In genomic region chr10:57333880-57334279, GRCh38 we compare ENCODE assay signal across 21 cellular contexts.
A peak's percentile ranks its signal among the peaks of the same experiment; 100 is the strongest.
DNase-seq lines count a peak whose midpoint lies in the region; ATAC-seq and TF ChIP-seq lines count a peak whose summit lies in the region.
"Had no signal": no experiment of that assay in that cellular context is flagged by ENCODE, and none has a peak within 500 bp of the region (broad histone marks: within the 10 kb centered on the region; RNA-seq: fewer than 3 reads in every experiment).

No MANE protein-coding gene starts in this region.

- no peak overlapping the region for H3K27ac ChIP-seq in GM23248
- H3K27ac ChIP-seq in KMS-11: no peak overlapping the region
- no peak overlapping the region for H3K27ac ChIP-seq in PC-9
- H3K27ac ChIP-seq in psoas muscle: no peak overlapping the region
- H3K27ac ChIP-seq in esophagus squamous epithelium: no peak overlapping the region
- H3K27ac ChIP-seq: RWPE1 had no signal

- intact Hi-C loops in PC-9 (cut with micrococcal nuclease; ENCODE audit: unreplicated experiment) (loop anchor here (10.0 kb wide), 2 partner anchors 511 to 961 kb away; no protein-coding TSS in a partner anchor), psoas muscle (cut with DNase I) (loop anchor here in 1 of 2 donors (10.0 kb wide), 1 partner anchor 821 kb away; no protein-coding TSS in a partner anchor), esophagus squamous epithelium (cut with DNase I) (no loop called here)

- no peak overlapping the region for H3K4me3 ChIP-seq in GM23248
- H3K4me3 ChIP-seq in KMS-11 (IDR thresholded peaks at IDR 0.05; ENCODE audit: insufficient read depth, low read depth, low read length): no peak overlapping the region
- H3K4me3 ChIP-seq in PC-9: no peak overlapping the region
- H3K4me3 ChIP-seq in psoas muscle: no peak overlapping the region
- H3K4me3 ChIP-seq in esophagus squamous epithelium: no peak overlapping the region
- H3K4me3 ChIP-seq: K562 had no signal

- H3F3A ChIP-seq in GM23248 (ENCODE audit: insufficient read depth): no peaks in the 10 kb centered on the region
- no peaks in the 10 kb centered on the region for H3F3A ChIP-seq in PC-9 (ENCODE audit: insufficient read depth, low read depth)

- no peaks in the 10 kb centered on the region for H4K20me1 ChIP-seq in GM23248 (ENCODE audit: insufficient read depth)
- no peaks in the 10 kb centered on the region for H4K20me1 ChIP-seq in KMS-11 (ENCODE audit: insufficient read depth)
- H4K20me1 ChIP-seq in PC-9 (ENCODE audit: insufficient read depth): no peaks in the 10 kb centered on the region

- no peaks in the 10 kb centered on the region for H3K27me3 ChIP-seq in GM23248 (replicated peaks; ENCODE audit: insufficient read depth)
- no peaks in the 10 kb centered on the region for H3K27me3 ChIP-seq in KMS-11 (ENCODE audit: insufficient read depth, low read depth)
- H3K27me3 ChIP-seq in PC-9 (ENCODE audit: insufficient read depth, low read depth): no peaks in the 10 kb centered on the region
- H3K27me3 ChIP-seq in psoas muscle (ENCODE audit: insufficient read depth in 3 of 3, low read length in 2 of 3): no peaks in the 10 kb centered on the region
- H3K27me3 ChIP-seq in esophagus squamous epithelium: no peaks in the 10 kb centered on the region

- H3K36me3 ChIP-seq in GM23248 (ENCODE audit: low read depth) (no peaks in the 10 kb centered on the region), KMS-11 (ENCODE audit: insufficient read depth) (no peaks in the 10 kb centered on the region), PC-9 (ENCODE audit: low read depth) (no peaks in the 10 kb centered on the region), psoas muscle (ENCODE audit: insufficient read depth in 1 of 2, low read depth in 1 of 2) (no peaks in the 10 kb centered on the region), esophagus squamous epithelium (no peaks in the 10 kb centered on the region)

- ATAC-seq in psoas muscle: no peak
- ATAC-seq: HepG2, K562 had no signal

- CTCF ChIA-PET in PC-9 (lab: Charles Lee): no interaction called here

- H3K4me2 ChIP-seq in GM23248 (ENCODE audit: unreplicated experiment): no peak overlapping the region
- no peak overlapping the region for H3K4me2 ChIP-seq in KMS-11
- H3K4me2 ChIP-seq in PC-9: no peak overlapping the region

- TF ChIP-seq POLR2A in esophagus squamous epithelium (IDR thresholded peaks at IDR 0.05): no peak

- no peaks in the 10 kb centered on the region for H3K27me3 Mint-ChIP-seq in nephron progenitor cell (ENCODE audit: low read depth, poor library complexity)
- H3K27me3 Mint-ChIP-seq: CD4-positive, alpha-beta memory T cell had no signal

- H3K9me3 Mint-ChIP-seq in nephron progenitor cell: peaks cover 3% of the 10 kb centered on the region

- H3K4me1 ChIP-seq in GM23248 (ENCODE audit: insufficient read depth) (no peaks in the 10 kb centered on the region), KMS-11 (ENCODE audit: low read depth, poor library complexity, severe bottlenecking) (no peaks in the 10 kb centered on the region), PC-9 (replicated peaks; ENCODE audit: insufficient read depth) (no peaks in the 10 kb centered on the region), psoas muscle (no peaks in the 10 kb centered on the region), esophagus squamous epithelium (no peaks in the 10 kb centered on the region)
- H3K4me1 ChIP-seq: Caco-2 had no signal

- H3K79me2 ChIP-seq in GM23248 (ENCODE audit: insufficient read depth): no peaks in the 10 kb centered on the region
- H3K79me2 ChIP-seq in KMS-11 (ENCODE audit: insufficient read depth, low read depth): no peaks in the 10 kb centered on the region
- H3K79me2 ChIP-seq in PC-9 (ENCODE audit: low read depth): no peaks in the 10 kb centered on the region

- H2AFZ ChIP-seq in GM23248: no peak overlapping the region
- H2AFZ ChIP-seq in KMS-11 (ENCODE audit: low read depth): no peak overlapping the region
- no peak overlapping the region for H2AFZ ChIP-seq in PC-9

- H3K9me3 ChIP-seq in GM23248 (ENCODE audit: low read depth) (no peaks in the 10 kb centered on the region), PC-9 (ENCODE audit: insufficient read depth, low read depth) (no peaks in the 10 kb centered on the region), psoas muscle (no peaks in the 10 kb centered on the region), esophagus squamous epithelium (no peaks in the 10 kb centered on the region)
- H3K9me3 ChIP-seq: Caco-2 had no signal

- peak; percentile 25; the same call in 1 of the 2 replicates for TF ChIP-seq CTCF in KMS-11 (conservative IDR thresholded peaks at IDR 0.05; ENCODE audit: low read depth, low read length)
- TF ChIP-seq CTCF in PC-9 (conservative IDR thresholded peaks at IDR 0.05): peak; percentile 37; the same call in 1 of the 2 replicates
- peak; percentile 12 for TF ChIP-seq CTCF in nephron progenitor cell (IDR thresholded peaks at IDR 0.05)
- no peak for TF ChIP-seq CTCF in psoas muscle (IDR thresholded peaks at IDR 0.05)
- no peak for TF ChIP-seq CTCF in esophagus squamous epithelium (IDR thresholded peaks at IDR 0.05)

- DNase-seq in GM23248 (peak; percentile 4), PC-9 (no peak), nephron progenitor cell (no peak), CD1c-positive myeloid dendritic cell (ENCODE audit: extremely low spot score) (no peak), psoas muscle (no peak), esophagus squamous epithelium (lab: John Stamatoyannopoulos, UW) (no peak), mesenteric fat pad (ENCODE audit: low spot score) (no peak)
- DNase-seq: Caco-2; CD4-positive, alpha-beta memory T cell; GDM1; NCI-H1105; NCI-H2029 treated with DMSO at 0.1 percent for 48 hours; NCI-H345; NCI-H524; NCI-H774; OCI-M1; SHP77 treated with DMSO at 0.1 percent for 48 hours had no signal

- H3K9ac ChIP-seq in GM23248 (no peak overlapping the region), KMS-11 (no peak overlapping the region)

- H3K4me1 Mint-ChIP-seq in nephron progenitor cell: no peaks in the 10 kb centered on the region
- H3K4me1 Mint-ChIP-seq: CD4-positive, alpha-beta memory T cell had no signal

- H3K36me3 Mint-ChIP-seq in nephron progenitor cell (ENCODE audit: low read depth): no peaks in the 10 kb centered on the region
- H3K36me3 Mint-ChIP-seq: CD4-positive, alpha-beta memory T cell had no signal

- H3K9me2 ChIP-seq in GM23248 (ENCODE audit: insufficient read depth) (no peaks in the 10 kb centered on the region), PC-9 (ENCODE audit: insufficient read depth) (no peaks in the 10 kb centered on the region)

- in situ Hi-C loops in GM23248 (cut with MboI): loop anchor here (25.0 kb wide), 1 partner anchor 728 kb away; no protein-coding TSS in a partner anchor

- H3K4me3 Mint-ChIP-seq in nephron progenitor cell: no peak overlapping the region
- H3K4me3 Mint-ChIP-seq: CD4-positive, alpha-beta memory T cell had no signal

- BruUV-seq in PC-9 (replicated peaks; lab: Mats Ljungman, UMichigan): no TSS peak

- WGBS in GM23248 (ENCODE audit: low coverage in 1 of 2, low lambda C conversion rate in 2 of 2, missing lambda C conversion rate in 2 of 2), 2 experiments: 12 to 13% methylated on average over 2 of the region's 2 CpGs
- 67 to 73% (median 73%) methylated on average over 2 of the region's 2 CpGs for WGBS in psoas muscle, 3 donors
- 55 to 57% methylated on average over 2 of the region's 2 CpGs for WGBS in esophagus squamous epithelium, 2 donors

- POLR2A ChIA-PET in PC-9 (lab: Charles Lee; ENCODE audit: unreplicated experiment): no interaction called here

- no peak overlapping the region for H3K27ac Mint-ChIP-seq in nephron progenitor cell
- H3K27ac Mint-ChIP-seq: CD4-positive, alpha-beta memory T cell had no signal

Comparison
In these comparisons a context has a peak if more than half of its experiments do, and no peak if none do; other contexts are left out.
1. CTCF ChIP-seq: peak in KMS-11 (single experiment), PC-9 (single experiment) and nephron progenitor cell (single experiment); none in psoas muscle (single experiment) and esophagus squamous epithelium (0 of 6).